ENCODE assay signal across 19 cellular contexts in genomic region chr17:58986005-58986404, GRCh38.
"Had no signal": no experiment of that assay in that cellular context is flagged by ENCODE, and none has a peak within 500 bp of the region (broad histone marks: within the 10 kb centered on the region; RNA-seq: fewer than 3 reads in every experiment).

No MANE protein-coding gene starts in this region.

- ATAC-seq: effector memory CD8-positive, alpha-beta T cell; stimulated activated naive CD8-positive, alpha-beta T cell treated with anti-CD3 and anti-CD28 coated beads, Interleukin-15, amount 100 ng/mL, for 72 hours had no signal

- H3K4me2 ChIP-seq: SK-N-SH had no signal

- H3K4me3 ChIP-seq: adrenal gland, cardiac muscle cell, lung, sigmoid colon, suprapubic skin, transverse colon had no signal

- H3K9me3 ChIP-seq: adrenal gland, sigmoid colon, SK-N-SH, suprapubic skin, transverse colon had no signal

- H3K36me3 Mint-ChIP-seq: activated naive CD4-positive, alpha-beta T cell treated with anti-CD3 and anti-CD28 coated beads, Interleukin-2, amount 50 U/mL, for 72 hours; WTC11 had no signal

- H3K36me3 ChIP-seq: adrenal gland, cardiac muscle cell, suprapubic skin, transverse colon had no signal

- H3K4me1 Mint-ChIP-seq: activated CD4-positive, alpha-beta T cell treated with anti-CD3 and anti-CD28 coated beads, Interleukin-2, amount 10 ng/mL, durations not matched to agents 24 days and 14 days; nephron had no signal

- DNase-seq: activated CD4-positive, alpha-beta T cell treated with anti-CD3 and anti-CD28 coated beads, Interleukin-2, amount 10 ng/mL, durations not matched to agents 24 days and 14 days; activated effector memory CD4-positive, alpha-beta T cell treated with anti-CD3 and anti-CD28 coated beads, Interleukin-2, amount 50 U/mL, for 16 hours; effector memory CD8-positive, alpha-beta T cell; foreskin fibroblast; islet precursor cell; nucleus accumbens; posterior cingulate gyrus; sigmoid colon; SK-N-SH; stimulated activated naive CD8-positive, alpha-beta T cell treated with anti-CD3 and anti-CD28 coated beads, Interleukin-15, amount 100 ng/mL, for 72 hours; transverse colon had no signal

- H3K27me3 Mint-ChIP-seq: activated CD4-positive, alpha-beta T cell treated with anti-CD3 and anti-CD28 coated beads, Interleukin-2, amount 10 ng/mL, durations not matched to agents 24 days and 14 days; effector memory CD8-positive, alpha-beta T cell; stimulated activated naive CD8-positive, alpha-beta T cell treated with anti-CD3 and anti-CD28 coated beads, Interleukin-15, amount 100 ng/mL, for 72 hours had no signal

- H3K9me3 Mint-ChIP-seq: activated CD4-positive, alpha-beta T cell treated with anti-CD3 and anti-CD28 coated beads, Interleukin-2, amount 10 ng/mL, durations not matched to agents 24 days and 14 days; activated naive CD4-positive, alpha-beta T cell treated with anti-CD3 and anti-CD28 coated beads, Interleukin-2, amount 50 U/mL, for 72 hours; effector memory CD8-positive, alpha-beta T cell; stimulated activated naive CD8-positive, alpha-beta T cell treated with anti-CD3 and anti-CD28 coated beads, Interleukin-15, amount 100 ng/mL, for 72 hours; T-helper 2 cell treated with Interferon-gamma antibody and Interleukin-4, amounts not matched to agents 5 μg/mL and 100 μg/mL, for 36 hours; WTC11 had no signal

- H3K4me3 Mint-ChIP-seq: activated CD4-positive, alpha-beta T cell treated with anti-CD3 and anti-CD28 coated beads, Interleukin-2, amount 10 ng/mL, durations not matched to agents 24 days and 14 days; effector memory CD8-positive, alpha-beta T cell; nephron; stimulated activated naive CD8-positive, alpha-beta T cell treated with anti-CD3 and anti-CD28 coated beads, Interleukin-15, amount 100 ng/mL, for 72 hours; T-helper 2 cell treated with Interferon-gamma antibody and Interleukin-4, amounts not matched to agents 5 μg/mL and 100 μg/mL, for 36 hours; WTC11 had no signal

- H3K27ac Mint-ChIP-seq: activated CD4-positive, alpha-beta T cell treated with anti-CD3 and anti-CD28 coated beads, Interleukin-2, amount 10 ng/mL, durations not matched to agents 24 days and 14 days; activated naive CD4-positive, alpha-beta T cell treated with anti-CD3 and anti-CD28 coated beads, Interleukin-2, amount 50 U/mL, for 72 hours; effector memory CD8-positive, alpha-beta T cell; nephron; stimulated activated naive CD8-positive, alpha-beta T cell treated with anti-CD3 and anti-CD28 coated beads, Interleukin-15, amount 100 ng/mL, for 72 hours; T-helper 2 cell treated with Interferon-gamma antibody and Interleukin-4, amounts not matched to agents 5 μg/mL and 100 μg/mL, for 36 hours; WTC11 had no signal

- H3K27ac ChIP-seq: cardiac muscle cell, sigmoid colon, suprapubic skin, transverse colon had no signal

- H3K27me3 ChIP-seq: adrenal gland, cardiac muscle cell, sigmoid colon, suprapubic skin, transverse colon had no signal

- H3K4me1 ChIP-seq: sigmoid colon, suprapubic skin, transverse colon had no signal
